Comparison of ENCODE assay signal across 8 cellular contexts in genomic region chr2:158179660-158180059, GRCh38.
DNase-seq lines count a peak whose midpoint lies in the region; ATAC-seq, FAIRE-seq and TF ChIP-seq lines count a peak whose summit lies in the region.

No MANE protein-coding gene starts in this region.

- H2BK20ac ChIP-seq in H1 (ENCODE audit: low read length): no peak overlapping the region

- no peak for TF ChIP-seq EP300 in H1 (IDR thresholded peaks at IDR 0.05; ENCODE audit: borderline replicate concordance in 1 of 2, low read depth in 2 of 2, low read length in 2 of 2)

- TF ChIP-seq CTCF in NB4 (IDR thresholded peaks at IDR 0.05; ENCODE audit: low read depth, low read length) (peak; percentile 30), H1 (IDR thresholded peaks at IDR 0.05; ENCODE audit: control extremely low read depth in 1 of 3, insufficient read depth in 1 of 3, low read depth in 1 of 3, low read length in 3 of 3) (peak in 2 of 3 experiments; percentile 35 to 46; a peak in 2 of 4 replicates), spleen (IDR thresholded peaks at IDR 0.05 in 8 of 11, conservative IDR thresholded peaks at IDR 0.05 in 3 of 11) (peak in 6 of 11 experiments; percentile 9 to 43 (median 28))

- no peak overlapping the region for H2BK12ac ChIP-seq in H1 (ENCODE audit: low read depth, low read length)

- no peak overlapping the region for H3K56ac ChIP-seq in H1 (replicated peaks; ENCODE audit: insufficient read length, low read depth, low read length)

- H3K27me3 Mint-ChIP-seq in activated T-cell treated with anti-CD3 and anti-CD28 coated beads, Interleukin-2, amount 50 U/mL, for 24 hours: peaks cover 65% of the 10 kb centered on the region
- peaks cover 22% of the 10 kb centered on the region for H3K27me3 Mint-ChIP-seq in stimulated activated memory B cell treated with anti-CD40 and anti-IgM and Interleukin-4, amounts not matched to agents 10 μg/mL and 1 μg/mL and 100 μg/mL, for 72 hours

- CTCF ChIA-PET in H1 (lab: Charles Lee; ENCODE audit: partially characterized antibody): interaction anchor here (0.7 to 2.4 kb wide), 29 partner anchors 9 to 574 kb away, joined by 3 to 10 read pairs (median 4); partner anchors contain the start of gene UPP2

- peak; percentile 65 to 71 for TF ChIP-seq RAD21 in H1 (IDR thresholded peaks at IDR 0.05 in 1 of 2, conservative IDR thresholded peaks at IDR 0.05 in 1 of 2; ENCODE audit: low read depth in 2 of 2, low read length in 2 of 2)

- H3K27me3 ChIP-seq in H1 (replicated peaks in 1 of 4; ENCODE audit: control insufficient read depth in 3 of 4, extremely low read depth in 1 of 4, insufficient read depth in 3 of 4, low read length in 3 of 4) (no peaks in the 10 kb centered on the region), spleen (replicated peaks in 1 of 7) (peaks cover 0 to 23% (median 4%) of the 10 kb centered on the region in 7 donors)

- H3K36me3 Mint-ChIP-seq in activated T-cell treated with anti-CD3 and anti-CD28 coated beads, Interleukin-2, amount 50 U/mL, for 24 hours (ENCODE audit: low read depth): no peaks in the 10 kb centered on the region
- no peaks in the 10 kb centered on the region for H3K36me3 Mint-ChIP-seq in stimulated activated memory B cell treated with anti-CD40 and anti-IgM and Interleukin-4, amounts not matched to agents 10 μg/mL and 1 μg/mL and 100 μg/mL, for 72 hours

- TF ChIP-seq POLR2A in NB4 (IDR thresholded peaks at IDR 0.05; ENCODE audit: extremely low read depth, insufficient read length) (no peak), H1 (IDR thresholded peaks at IDR 0.05; ENCODE audit: control extremely low read depth in 1 of 2, low read depth in 2 of 2, low read length in 2 of 2) (no peak), spleen (IDR thresholded peaks at IDR 0.05) (no peak)

- DNase-seq in NCI-H510A treated with DMSO at 0.1 percent for 48 hours (lab: John Stamatoyannopoulos, UW) (peak; percentile 36), NCI-H510A (lab: John Stamatoyannopoulos, UW) (no peak), NB4 (ENCODE audit: low read depth) (peak; percentile 45), H1 (ENCODE audit: low read depth in 1 of 2, low spot score in 2 of 2) (no peak), spleen (no peak)
- DNase-seq in activated T-cell treated with anti-CD3 and anti-CD28 coated beads, Interleukin-2, amount 50 U/mL, for 24 hours: no peak
- DNase-seq in stimulated activated CD4-positive, alpha-beta T cell treated with anti-CD3 and anti-CD28 coated beads, Interleukin-4, amount 100 ng/mL, for 4 hours: no peak

- H3K79me1 ChIP-seq in H1 (ENCODE audit: low read depth, low read length): no peaks in the 10 kb centered on the region

- H2BK15ac ChIP-seq in H1 (ENCODE audit: low read length): no peak overlapping the region

- H3K4me1 Mint-ChIP-seq in activated T-cell treated with anti-CD3 and anti-CD28 coated beads, Interleukin-2, amount 50 U/mL, for 24 hours (ENCODE audit: low read depth): no peaks in the 10 kb centered on the region
- peaks cover 4% of the 10 kb centered on the region for H3K4me1 Mint-ChIP-seq in stimulated activated memory B cell treated with anti-CD40 and anti-IgM and Interleukin-4, amounts not matched to agents 10 μg/mL and 1 μg/mL and 100 μg/mL, for 72 hours

- no peak overlapping the region for H4K5ac ChIP-seq in H1 (ENCODE audit: insufficient read length, low read depth, low read length)

- H3K4ac ChIP-seq in H1 (replicated peaks; ENCODE audit: insufficient read length, low read depth, low read length): no peak overlapping the region

- H3K9ac ChIP-seq in H1 (replicated peaks in 1 of 4; ENCODE audit: extremely low read depth in 1 of 4, low read depth in 3 of 4, low read length in 3 of 4): no peak overlapping the region

- no peak overlapping the region for H3K18ac ChIP-seq in H1 (ENCODE audit: extremely low read depth, low read length)

- no peaks in the 10 kb centered on the region for H3K9me3 Mint-ChIP-seq in activated T-cell treated with anti-CD3 and anti-CD28 coated beads, Interleukin-2, amount 50 U/mL, for 24 hours
- no peaks in the 10 kb centered on the region for H3K9me3 Mint-ChIP-seq in stimulated activated memory B cell treated with anti-CD40 and anti-IgM and Interleukin-4, amounts not matched to agents 10 μg/mL and 1 μg/mL and 100 μg/mL, for 72 hours

- H3K9me3 ChIP-seq in H1 (ENCODE audit: insufficient read depth in 2 of 2, low read depth in 1 of 2, low read length in 1 of 2): no peaks in the 10 kb centered on the region
- H3K9me3 ChIP-seq in spleen: no peaks in the 10 kb centered on the region

- H3K23me2 ChIP-seq in H1 (ENCODE audit: low read depth, low read length): no peaks in the 10 kb centered on the region; the same call in 1 of the 2 replicates

- H3K4me3 ChIP-seq in NB4 (ENCODE audit: low read depth, low read length) (no peak overlapping the region), H1 (ENCODE audit: extremely low read depth in 1 of 4, insufficient read depth in 2 of 4, low read depth in 3 of 4, low read length in 4 of 4) (no peak overlapping the region), spleen (no peak overlapping the region)

- intact Hi-C loops in spleen (cut with DNase I; ENCODE audit: low total_unique reads): loop anchor here (5.0 kb wide), 1 partner anchor 573 kb away; no protein-coding TSS in a partner anchor

- no peak overlapping the region for H2BK120ac ChIP-seq in H1 (replicated peaks; ENCODE audit: low read depth, low read length)

- no peak overlapping the region for H4K91ac ChIP-seq in H1 (replicated peaks; ENCODE audit: insufficient read length, low read length)

- H3K4me1 ChIP-seq in H1 (replicated peaks in 1 of 4; ENCODE audit: control insufficient read depth in 3 of 4, insufficient read depth in 4 of 4, low read length in 3 of 4) (peaks cover 0 to 8% (median under 1%) of the 10 kb centered on the region in 4 experiments; a peak in 1 of 7 replicates), spleen (peaks cover 0 to 7% (median 0%) of the 10 kb centered on the region in 6 donors)

- no peak overlapping the region for H3K4me2 ChIP-seq in H1 (ENCODE audit: insufficient read depth in 1 of 2, low read depth in 2 of 2, low read length in 2 of 2)

- H3K14ac ChIP-seq in H1 (ENCODE audit: insufficient read length): no peak overlapping the region

- H3K79me2 ChIP-seq in H1 (ENCODE audit: control insufficient read depth in 1 of 2, insufficient read depth in 2 of 2, low read length in 2 of 2): no peaks in the 10 kb centered on the region

- H4K20me1 ChIP-seq in H1 (replicated peaks in 1 of 2; ENCODE audit: control insufficient read depth in 1 of 2, insufficient read depth in 2 of 2, low read length in 2 of 2): no peaks in the 10 kb centered on the region

- FAIRE-seq in H1 (lab: Jason Lieb, UNC): peak; percentile 36

- no peak overlapping the region for H2AFZ ChIP-seq in H1 (ENCODE audit: low read length)

- WGBS in H1 (ENCODE audit: extremely low coverage in 1 of 2, insufficient coverage in 1 of 2, insufficient read length in 1 of 2, insufficient replicate concordance in 2 of 2, low coverage in 1 of 2, low lambda C conversion rate in 2 of 2, missing lambda C conversion rate in 1 of 2), 2 experiments: 82% methylated on average over 2 of the region's 2 CpGs; no CpG with 5 or more reads in 1 of the 2 experiments
- 12 to 21% (median 16%) methylated on average over 2 of the region's 2 CpGs for WGBS in spleen, 5 donors

- H3K27ac ChIP-seq in H1 (ENCODE audit: low read depth, low read length) (no peak overlapping the region), spleen (no peak overlapping the region)

- POLR2A ChIA-PET in H1 (lab: Charles Lee; ENCODE audit: partially characterized antibody): no interaction called here

- ATAC-seq in stimulated activated memory B cell treated with anti-CD40 and anti-IgM and Interleukin-4, amounts not matched to agents 10 μg/mL and 1 μg/mL and 100 μg/mL, for 72 hours: no peak

- H2BK5ac ChIP-seq in H1 (ENCODE audit: low read depth, low read length): no peak overlapping the region

- H3K36me3 ChIP-seq in H1 (ENCODE audit: control insufficient read depth in 2 of 4, insufficient read depth in 4 of 4, low read length in 3 of 4) (no peaks in the 10 kb centered on the region), spleen (no peaks in the 10 kb centered on the region)

- H2AK5ac ChIP-seq in H1 (ENCODE audit: low read depth, low read length): no peak overlapping the region

- no peak overlapping the region for H4K8ac ChIP-seq in H1 (ENCODE audit: extremely low read depth, insufficient read depth, low read length)

- no peak overlapping the region for H3K27ac Mint-ChIP-seq in activated T-cell treated with anti-CD3 and anti-CD28 coated beads, Interleukin-2, amount 50 U/mL, for 24 hours
- no peak overlapping the region for H3K27ac Mint-ChIP-seq in stimulated activated memory B cell treated with anti-CD40 and anti-IgM and Interleukin-4, amounts not matched to agents 10 μg/mL and 1 μg/mL and 100 μg/mL, for 72 hours

- no peak overlapping the region for H3K4me3 Mint-ChIP-seq in activated T-cell treated with anti-CD3 and anti-CD28 coated beads, Interleukin-2, amount 50 U/mL, for 24 hours
- H3K4me3 Mint-ChIP-seq in stimulated activated memory B cell treated with anti-CD40 and anti-IgM and Interleukin-4, amounts not matched to agents 10 μg/mL and 1 μg/mL and 100 μg/mL, for 72 hours: no peak overlapping the region

- no peak overlapping the region for H3K23ac ChIP-seq in H1 (ENCODE audit: insufficient read length)

TF ChIP-seq in H1, 55 proteins besides CTCF, POLR2A, EP300 and RAD21:
- no peak for TF ChIP-seq SUZ12 (IDR thresholded peaks at IDR 0.05; ENCODE audit: low read length)
- peak; percentile 48 for TF ChIP-seq CEBPB (IDR thresholded peaks at IDR 0.05; ENCODE audit: low read depth, low read length)
- TF ChIP-seq BRCA1 (IDR thresholded peaks at IDR 0.05; ENCODE audit: low read depth, low read length): no peak
- TF ChIP-seq EGR1 (IDR thresholded peaks at IDR 0.05; ENCODE audit: borderline replicate concordance, low read depth, low read length): no peak
- no peak for TF ChIP-seq GABPA (IDR thresholded peaks at IDR 0.05; ENCODE audit: borderline replicate concordance, insufficient read depth, low read length)
- TF ChIP-seq SAP30 (IDR thresholded peaks at IDR 0.05; ENCODE audit: insufficient read depth, insufficient replicate concordance, low read length): no peak
- TF ChIP-seq ZNF274 (IDR thresholded peaks at IDR 0.05; ENCODE audit: borderline replicate concordance, extremely low read depth, low read length): no peak
- no peak for TF ChIP-seq TEAD4 (IDR thresholded peaks at IDR 0.05; ENCODE audit: low read depth, low read length)
TF ChIP-seq in H1: peak in this region for 1.

Comparison
In these comparisons a context has a peak if more than half of its experiments do, and no peak if none do; other contexts are left out.
1. DNase-seq: peak in NCI-H510A treated with DMSO at 0.1 percent for 48 hours (single experiment) and NB4 (single experiment); none in NCI-H510A (single experiment), H1 (0 of 2), spleen (single experiment), activated T-cell treated with anti-CD3 and anti-CD28 coated beads, Interleukin-2, amount 50 U/mL, for 24 hours (single experiment) and stimulated activated CD4-positive, alpha-beta T cell treated with anti-CD3 and anti-CD28 coated beads, Interleukin-4, amount 100 ng/mL, for 4 hours (0 of 2).
2. Peak in every context shown above with its lines, with median percentiles within 50 percentile points of each other: CTCF ChIP-seq.